In the genomic region with DNA sequence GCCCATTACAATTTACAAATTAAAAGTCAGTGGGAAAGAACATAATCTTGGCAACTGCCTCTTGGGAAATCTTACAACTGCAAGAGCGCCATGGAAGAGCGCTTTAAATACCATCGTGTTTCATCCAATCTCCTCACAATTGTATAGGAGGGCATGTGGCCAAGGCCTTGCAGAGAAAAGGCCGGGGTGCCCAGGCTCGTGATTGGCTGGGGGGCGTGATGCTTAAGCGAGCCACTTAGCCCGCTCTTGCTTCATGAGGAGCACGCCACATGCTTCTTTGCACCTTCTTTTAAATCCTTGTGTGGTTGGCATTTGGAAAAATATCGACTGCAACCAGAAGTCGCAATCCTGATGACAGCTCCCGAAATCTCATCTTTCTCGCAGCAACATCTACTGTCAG, we compare ENCODE assay signal across 29 cellular contexts.
"Had no signal": no experiment of that assay in that cellular context is flagged by ENCODE, and none has a peak within 500 bp of the region (broad histone marks: within the 10 kb centered on the region; RNA-seq: fewer than 3 reads in every experiment).

No MANE protein-coding gene starts in this region.

- H3K4me1 Mint-ChIP-seq: activated B cell treated with CpG ODN at 0.5 μM for 24 hours had no signal

- H3K27ac Mint-ChIP-seq: activated B cell treated with CpG ODN at 0.5 μM for 24 hours; activated CD4-positive, alpha-beta memory T cell treated with anti-CD3 and anti-CD28 coated beads for 36 hours; activated naive CD4-positive, alpha-beta T cell treated with anti-CD3 and anti-CD28 coated beads for 36 hours; activated naive CD4-positive, alpha-beta T cell treated with anti-CD3 and anti-CD28 coated beads, Interleukin-2, amount 50 U/mL, for 72 hours; activated T-helper 1 cell treated with anti-CD3 and anti-CD28 coated beads, Interleukin-12 subunit alpha, Interleukin-12 subunit beta, Interleukin-2, Interleukin-4 antibody, amounts not matched to agents 30 ng/mL and 10 ng/mL and 1 ng/mL, durations not matched to agents 14 hours and 24 hours and 36 hours had no signal

- H3K4me1 ChIP-seq: adrenal gland, body of pancreas had no signal

- ATAC-seq: activated naive CD4-positive, alpha-beta T cell treated with anti-CD3 and anti-CD28 coated beads, Interleukin-2, amount 50 U/mL, for 72 hours; activated T-cell treated with anti-CD3 and anti-CD28 coated beads, Interleukin-2, amount 50 U/mL, for 4 hours; body of pancreas; PC-3; Right ventricle myocardium inferior had no signal

- DNase-seq: activated B cell treated with CpG ODN at 0.5 μM for 24 hours; activated CD4-positive, alpha-beta memory T cell treated with anti-CD3 and anti-CD28 coated beads for 36 hours; activated CD4-positive, alpha-beta T cell treated with anti-CD3 and anti-CD28 coated beads for 4 hours; activated CD4-positive, alpha-beta T cell treated with anti-CD3 and anti-CD28 coated beads, Interleukin-2, amount 50 U/mL, for 1 hour; activated CD4-positive, CD25-positive, alpha-beta regulatory T cell treated with anti-CD3 and anti-CD28 coated beads, Interleukin-2, amount 50 U/mL, for 72 hours; activated CD8-positive, alpha-beta memory T cell treated with anti-CD3 and anti-CD28 coated beads, Interleukin-2, amount 50 U/mL, for 4 hours; activated gamma-delta T cell treated with Interleukin-2 at 50 U/mL for 16 hours; activated naive CD4-positive, alpha-beta T cell treated with anti-CD3 and anti-CD28 coated beads for 36 hours; activated T-cell treated with anti-CD3 and anti-CD28 coated beads for 4 hours; activated T-cell treated with anti-CD3 and anti-CD28 coated beads, Interleukin-2, amount 50 U/mL, for 4 hours; body of pancreas; KBM-7; NCI-H1694 treated with DMSO at 0.1 percent for 48 hours; NCI-H2029; NCI-H524; NK-92 treated with Interleukin-12 subunit alpha and Interleukin-12 subunit beta, amount 100 ng/mL, for 24 hours; PC-3; SIG-M5; SW 1271; T-helper 1 cell; T-helper 2 cell; T-helper 9 cell had no signal

- H3K36me3 ChIP-seq: adrenal gland, MG63 had no signal

- H3K9me3 ChIP-seq: adrenal gland, body of pancreas, MG63 had no signal

- H3K27ac ChIP-seq: adrenal gland, body of pancreas, RWPE1, VCaP had no signal

- H3K9me3 Mint-ChIP-seq: activated B cell treated with CpG ODN at 0.5 μM for 24 hours; activated CD4-positive, alpha-beta memory T cell treated with anti-CD3 and anti-CD28 coated beads for 36 hours; activated naive CD4-positive, alpha-beta T cell treated with anti-CD3 and anti-CD28 coated beads for 36 hours; activated T-cell treated with anti-CD3 and anti-CD28 coated beads, Interleukin-2, amount 50 U/mL, for 4 hours; activated T-helper 1 cell treated with anti-CD3 and anti-CD28 coated beads, Interleukin-12 subunit alpha, Interleukin-12 subunit beta, Interleukin-2, Interleukin-4 antibody, amounts not matched to agents 30 ng/mL and 10 ng/mL and 1 ng/mL, durations not matched to agents 14 hours and 24 hours and 36 hours had no signal

- H3K36me3 Mint-ChIP-seq: activated CD4-positive, alpha-beta memory T cell treated with anti-CD3 and anti-CD28 coated beads for 36 hours; activated naive CD4-positive, alpha-beta T cell treated with anti-CD3 and anti-CD28 coated beads, Interleukin-2, amount 50 U/mL, for 72 hours had no signal

- H3K4me3 ChIP-seq: adrenal gland, body of pancreas, MG63 had no signal

- H3K4me3 Mint-ChIP-seq: activated B cell treated with CpG ODN at 0.5 μM for 24 hours; activated CD4-positive, alpha-beta memory T cell treated with anti-CD3 and anti-CD28 coated beads for 36 hours; activated naive CD4-positive, alpha-beta T cell treated with anti-CD3 and anti-CD28 coated beads for 36 hours; activated T-cell treated with anti-CD3 and anti-CD28 coated beads, Interleukin-2, amount 50 U/mL, for 4 hours; activated T-helper 1 cell treated with anti-CD3 and anti-CD28 coated beads, Interleukin-12 subunit alpha, Interleukin-12 subunit beta, Interleukin-2, Interleukin-4 antibody, amounts not matched to agents 30 ng/mL and 10 ng/mL and 1 ng/mL, durations not matched to agents 14 hours and 24 hours and 36 hours had no signal

- H3K27me3 ChIP-seq: adrenal gland, body of pancreas, MG63 had no signal
